ENCODE assay signal across 20 cellular contexts in the genomic region with DNA sequence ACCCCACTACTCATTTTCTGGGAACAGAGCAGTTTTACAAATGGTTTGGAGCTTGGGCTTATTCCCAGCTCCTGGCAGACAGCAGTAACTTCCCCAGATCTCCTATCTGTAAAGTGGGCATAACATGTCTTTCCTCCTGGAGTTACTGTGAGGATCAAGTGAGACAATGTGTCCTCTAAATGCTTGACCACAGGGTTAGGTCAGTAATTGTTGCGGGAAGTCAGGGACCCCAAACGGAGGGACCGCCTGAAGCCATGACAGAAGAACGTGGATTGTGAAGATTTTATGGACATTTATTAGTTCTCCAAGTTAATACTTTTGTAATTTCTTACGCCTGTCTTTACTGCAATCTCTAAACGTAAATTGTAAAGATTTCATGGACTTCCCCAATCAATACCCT.
"Had no signal": no experiment of that assay in that cellular context is flagged by ENCODE, and none has a peak within 500 bp of the region (broad histone marks: within the 10 kb centered on the region; RNA-seq: fewer than 3 reads in every experiment).

No MANE protein-coding gene starts in this region.

- H3K27ac ChIP-seq: coronary artery, heart left ventricle, ovary, right atrium auricular region, stomach, thoracic aorta, transverse colon had no signal

- H3K36me3 ChIP-seq: ovary had no signal

- ATAC-seq: heart left ventricle; left lobe of liver; mucosa of descending colon; naive thymus-derived CD8-positive, alpha-beta T cell had no signal

- H3K4me3 Mint-ChIP-seq: naive thymus-derived CD8-positive, alpha-beta T cell had no signal

- H3K9me3 ChIP-seq: mucosa of descending colon, ovary, right atrium auricular region, stomach, thoracic aorta, transverse colon had no signal

- H3K4me3 ChIP-seq: coronary artery, heart left ventricle, mucosa of descending colon, ovary, right atrium auricular region, stomach, thoracic aorta, transverse colon had no signal

- H3K27me3 ChIP-seq: heart left ventricle, ovary, right atrium auricular region, stomach, transverse colon had no signal

- H3K27me3 Mint-ChIP-seq: naive thymus-derived CD8-positive, alpha-beta T cell had no signal

- DNase-seq: effector CD4-positive, alpha-beta T cell; foreskin melanocyte; heart left ventricle; hypothalamus; islet precursor cell; mammary epithelial cell; mucosa of descending colon; naive thymus-derived CD8-positive, alpha-beta T cell; nucleus accumbens; ovary; small intestine; stimulated activated CD4-positive, alpha-beta T cell treated with anti-CD3 and anti-CD28 coated beads, Interleukin-12 subunit alpha, Interleukin-12 subunit beta, amount 100 ng/mL, for 4 hours; stimulated activated naive CD4-positive, alpha-beta T cell; stomach; substantia nigra; transverse colon had no signal

- FAIRE-seq: small intestine had no signal

- H3K27ac Mint-ChIP-seq: naive thymus-derived CD8-positive, alpha-beta T cell had no signal

- H3K4me1 ChIP-seq: right atrium auricular region had no signal
